In the genomic region with DNA sequence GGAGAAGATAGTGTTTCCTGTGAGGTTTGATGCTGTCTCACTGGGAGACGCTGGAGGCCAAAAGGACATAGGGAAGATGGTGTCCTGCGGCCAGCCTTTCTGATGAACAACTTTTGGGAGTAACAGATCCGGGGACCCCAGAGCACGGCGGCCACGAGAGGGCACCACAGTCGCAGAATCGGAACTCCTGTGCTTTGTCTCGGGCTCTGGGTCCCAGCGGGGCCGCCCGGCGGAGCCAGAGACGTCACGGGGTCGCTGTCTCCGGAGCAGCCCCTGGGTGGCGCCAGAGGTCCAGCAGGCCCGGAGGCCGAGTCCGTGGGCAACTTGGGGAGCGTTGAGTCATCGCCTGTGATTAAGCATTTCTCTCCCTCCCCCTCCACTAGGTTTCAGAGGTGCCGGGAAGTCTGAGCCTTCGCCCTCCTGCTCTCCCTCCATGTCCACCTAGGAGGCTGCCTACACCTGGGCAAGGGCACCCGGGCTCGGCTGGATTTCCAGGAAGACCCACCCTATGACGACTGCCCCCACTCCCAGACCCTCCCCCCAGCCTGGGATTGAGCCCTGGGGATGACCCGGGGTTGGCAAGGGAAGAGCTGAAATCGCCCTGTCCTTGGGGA, we compare ENCODE assay signal across 8 cellular contexts. TPM values are rescaled to one million over a fixed set of nuclear protein-coding genes. Genes with fewer than 3 reads are reported as not detected.
DNase-seq lines count a peak whose midpoint lies in the region; ATAC-seq and TF ChIP-seq lines count a peak whose summit lies in the region.

No MANE protein-coding gene starts in this region.

- 0 to 2% (median 1%) methylated on average over 13 to 30 of the region's 30 CpGs for WGBS in adrenal gland, 4 donors
- 1 to 2% (median 1%) methylated on average over 16 to 30 of the region's 30 CpGs for WGBS in heart left ventricle, 4 donors

- H3K9me3 ChIP-seq in adrenal gland (replicated peaks in 1 of 3) (no peaks in the 10 kb centered on the region), heart left ventricle (no peaks in the 10 kb centered on the region), upper lobe of right lung (no peaks in the 10 kb centered on the region)

- H3K4me1 ChIP-seq in adrenal gland (replicated peaks in 1 of 2) (peaks cover 5 to 18% of the 10 kb centered on the region in 2 donors), heart left ventricle (peaks cover 0 to 35% (median 23%) of the 10 kb centered on the region in 12 donors), upper lobe of right lung (peaks cover 22% of the 10 kb centered on the region)

- ATAC-seq in HG02798 (IDR thresholded peaks at IDR 0.05; ENCODE audit: poor library complexity, unreplicated experiment) = peak; percentile 93
- ATAC-seq in heart left ventricle = peak; percentile 94 to 98 (median 96)
- peak; percentile 98 for ATAC-seq in upper lobe of right lung

- H3K4me3 ChIP-seq in adrenal gland = peak overlapping the region in 1 of 4 donors; percentile 34
- H3K4me3 ChIP-seq in heart left ventricle = peak overlapping the region in 10 of 12 donors; percentile 13 to 47 (median 34)
- H3K4me3 ChIP-seq in upper lobe of right lung = no peak overlapping the region

- TF ChIP-seq CTCF in GM12874 (IDR thresholded peaks at IDR 0.05; ENCODE audit: insufficient read depth, low read depth, low read length) (peak; percentile 98), adrenal gland (IDR thresholded peaks at IDR 0.05) (peak; percentile 94 to 100 (median 100)), heart left ventricle (IDR thresholded peaks at IDR 0.05) (peak; percentile 99 to 100 (median 99)), upper lobe of right lung (IDR thresholded peaks at IDR 0.05) (peak; percentile 99)

- H3K27me3 ChIP-seq in adrenal gland = no peaks in the 10 kb centered on the region
- H3K27me3 ChIP-seq in heart left ventricle = no peaks in the 10 kb centered on the region
- no peaks in the 10 kb centered on the region for H3K27me3 ChIP-seq in upper lobe of right lung

- no peak for TF ChIP-seq POLR2A in adrenal gland (IDR thresholded peaks at IDR 0.05)
- peak in 1 of 2 donors; percentile 58 for TF ChIP-seq POLR2A in heart left ventricle (IDR thresholded peaks at IDR 0.05)

- H3K36me3 ChIP-seq in adrenal gland (replicated peaks in 1 of 2) (no peaks in the 10 kb centered on the region), heart left ventricle (no peaks in the 10 kb centered on the region), upper lobe of right lung (no peaks in the 10 kb centered on the region)

- DNase-seq in NCI-H1436 (lab: John Stamatoyannopoulos, UW) (peak; percentile 92), SW480 (ENCODE audit: low spot score) (peak; percentile 97), adrenal gland (peak; percentile 97 to 99 (median 99)), heart left ventricle (peak; percentile 97 to 99 (median 97)), posterior vena cava (ENCODE audit: low spot score) (peak; percentile 100), upper lobe of right lung (peak; percentile 99)

- peak overlapping the region in 3 of 5 donors; percentile 60 to 72 (median 63) for H3K27ac ChIP-seq in adrenal gland
- H3K27ac ChIP-seq in heart left ventricle = peak overlapping the region in 11 of 12 donors; percentile 29 to 83 (median 73)
- peak overlapping the region; percentile 81 for H3K27ac ChIP-seq in upper lobe of right lung

- intact Hi-C loops in adrenal gland (cut with DNase I) = loop anchor here (5.0 to 10.0 kb wide), 3 partner anchors 165 to 192 kb away; a partner anchor contains a TSS
- intact Hi-C loops in heart left ventricle (cut with DNase I) = loop anchor here (1.0 to 10.0 kb wide), 14 partner anchors 72 to 465 kb away; a partner anchor contains a TSS
- intact Hi-C loops in posterior vena cava (cut with DNase I) = loop anchor here (1.0 to 10.0 kb wide), 4 partner anchors 192 to 465 kb away; a partner anchor contains a TSS
- intact Hi-C loops in upper lobe of right lung (cut with DNase I) = no loop called here

RNA-seq across cellular contexts. Expression of a gene that starts 3.2 kb away (rescaled TPM):
- 1 to 10 TPM in 1 of 8 donors, not detected in 7; 1.9 TPM for total RNA-seq in adrenal gland
- 1 to 10 TPM in 1 of 3 donors, under 1 TPM in 1, not detected in 1; 0.71 to 1.9 TPM for polyA plus RNA-seq in adrenal gland
- 1 to 10 TPM in 3 of 9 donors, under 1 TPM in 1, not detected in 5; 0.83 to 1.3 (median 1.1) TPM for total RNA-seq in heart left ventricle
- polyA plus RNA-seq in heart left ventricle = 1 to 10 TPM in 1 of 2 donors, under 1 TPM in 1; 0.36 to 1.7 TPM
- total RNA-seq in posterior vena cava = under 1 TPM in 1 of 2 donors, not detected in 1; 1.00 TPM
- total RNA-seq in upper lobe of right lung = not detected

RNA-seq across cellular contexts. Expression of a gene that starts 25.8 kb away (rescaled TPM):
- 1 to 10 TPM in 3 of 8 donors, under 1 TPM in 4, not detected in 1; 0.21 to 1.8 (median 0.97) TPM for total RNA-seq in adrenal gland
- polyA plus RNA-seq in adrenal gland = 1 to 10 TPM in 2 of 3 donors, under 1 TPM in 1; 0.26 to 4.5 (median 4.1) TPM
- 1 to 10 TPM in 1 of 9 donors, under 1 TPM in 6, not detected in 2; 0.23 to 1.2 (median 0.70) TPM for total RNA-seq in heart left ventricle
- 1 to 10 TPM in 1 of 2 donors, under 1 TPM in 1; 0.46 to 1.2 TPM for polyA plus RNA-seq in heart left ventricle
- 1 to 10 TPM; 1.2 to 2.0 TPM for total RNA-seq in posterior vena cava
- 2.0 TPM for total RNA-seq in upper lobe of right lung

RNA-seq across cellular contexts. Expression of a gene that starts 25.8 kb away (rescaled TPM):
- total RNA-seq in adrenal gland (10 to 100 TPM; 17.8 to 38.4 (median 31.1) TPM), heart left ventricle (10 to 100 TPM; 14.4 to 36.3 (median 19.2) TPM), posterior vena cava (10 to 100 TPM; 16.8 to 22.6 TPM), upper lobe of right lung (28.9 TPM)
- polyA plus RNA-seq in adrenal gland (100 to 1,000 TPM in 1 of 3 donors, 10 to 100 TPM in 2; 10.8 to 125 (median 68.1) TPM), heart left ventricle (10 to 100 TPM; 19.5 to 29.2 TPM)

RNA-seq across cellular contexts. Expression of a gene that starts 58.1 kb away (rescaled TPM):
- total RNA-seq in adrenal gland (1 to 10 TPM in 1 of 8 donors, under 1 TPM in 5, not detected in 2; 0.35 to 2.1 (median 0.52) TPM), heart left ventricle (1 to 10 TPM in 5 of 9 donors, under 1 TPM in 3, not detected in 1; 0.36 to 6.3 (median 1.5) TPM), posterior vena cava (1 to 10 TPM; 2.4 to 8.7 TPM), upper lobe of right lung (2.8 TPM)
- polyA plus RNA-seq in adrenal gland (1 to 10 TPM in 2 of 3 donors, under 1 TPM in 1; 0.15 to 1.7 (median 1.1) TPM), heart left ventricle (1 to 10 TPM; 1.6 to 1.7 TPM)
